Comparison of ENCODE assay signal across 10 cellular contexts in the genomic region with DNA sequence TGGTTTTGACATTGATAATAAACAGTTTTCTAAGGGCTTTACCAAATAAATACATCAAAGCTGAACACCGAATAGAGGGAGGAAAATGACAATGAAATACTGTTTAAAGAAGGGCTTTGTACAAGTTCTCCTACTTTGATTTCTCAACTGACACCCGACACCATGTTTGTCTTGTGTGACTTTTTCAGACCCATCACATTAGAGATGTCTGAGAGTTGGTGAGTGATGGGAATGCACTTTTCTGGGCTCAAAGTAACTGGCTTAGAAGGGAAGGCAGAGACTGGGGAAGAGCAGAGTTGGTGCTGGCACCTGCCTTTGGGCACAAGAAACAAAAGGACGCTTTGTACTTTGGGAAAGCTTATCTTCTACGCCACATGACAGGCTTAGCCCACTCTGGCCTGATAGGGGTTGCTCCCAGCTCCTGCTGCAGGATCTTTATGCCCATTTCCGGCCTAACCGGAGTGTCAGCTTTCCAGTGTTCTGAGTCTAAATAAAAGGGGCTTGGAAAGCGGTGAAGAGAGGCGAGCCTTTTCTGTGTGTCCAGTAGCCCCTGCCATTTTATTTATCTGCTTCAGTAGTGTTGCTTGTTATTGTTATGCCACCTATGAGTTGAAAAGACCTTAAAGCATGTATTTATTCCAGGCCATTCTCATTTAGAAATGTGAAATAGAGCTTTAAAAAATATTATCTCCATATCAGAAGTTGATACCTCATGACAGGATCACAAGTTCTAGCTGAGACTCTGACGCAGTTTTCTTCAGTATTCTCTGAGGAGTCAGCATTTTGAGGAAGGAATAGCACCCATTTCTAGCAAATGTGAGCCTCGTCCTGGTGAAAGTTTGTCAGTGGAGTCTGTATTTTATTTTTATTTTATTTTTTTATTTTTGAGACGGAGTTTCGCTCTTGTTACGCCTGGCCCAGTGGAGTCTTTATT. TPM values are rescaled to one million over a fixed set of nuclear protein-coding genes. Genes with fewer than 3 reads are reported as not detected.
DNase-seq lines count a peak whose midpoint lies in the region; ATAC-seq and TF ChIP-seq lines count a peak whose summit lies in the region.
"Had no signal": no experiment of that assay in that cellular context is flagged by ENCODE, and none has a peak within 500 bp of the region (broad histone marks: within the 10 kb centered on the region; RNA-seq: fewer than 3 reads in every experiment).

No MANE protein-coding gene starts in this region.

- H3K4me3 Mint-ChIP-seq in neural progenitor cell = no peak overlapping the region

- H3K9me3 ChIP-seq in neural progenitor cell (ENCODE audit: low read depth) = no peaks in the 10 kb centered on the region

- peak overlapping the region; percentile 12 for H3K27ac Mint-ChIP-seq in neural progenitor cell

- no peak overlapping the region for H3K4me3 ChIP-seq in neural progenitor cell

- H3K9ac ChIP-seq in neural progenitor cell = no peak overlapping the region

- DNase-seq in COLO829 (ENCODE audit: low spot score) (peak; percentile 96), OCI-M2 (lab: John Stamatoyannopoulos, UW; ENCODE audit: unreplicated experiment) (peak; percentile 75), globus pallidus (ENCODE audit: low spot score) (peak; percentile 63), neural progenitor cell (ENCODE audit: low spot score) (peak; percentile 67), NCI-H146 (lab: John Stamatoyannopoulos, UW) (no peak), SKM-1 treated with dmso at 0.1 percent for 144 hours (lab: John Stamatoyannopoulos, UW; ENCODE audit: unreplicated experiment) (no peak)
- DNase-seq in activated naive CD4-positive, alpha-beta T cell treated with Interleukin-2 at 50 U/mL for 16 hours = no peak
- DNase-seq: NCI-H1694 had no signal

- no peaks in the 10 kb centered on the region for H3K36me3 ChIP-seq in neural progenitor cell

- no peak for TF ChIP-seq CTCF in neural progenitor cell (IDR thresholded peaks at IDR 0.05)

- H4K20me1 ChIP-seq in neural progenitor cell (ENCODE audit: low read depth) = no peaks in the 10 kb centered on the region

- ATAC-seq in GM21528 (IDR thresholded peaks at IDR 0.05; ENCODE audit: low FRiP score, unreplicated experiment) = no peak

- peak overlapping the region; percentile 18 for H3K27ac ChIP-seq in neural progenitor cell

- H3K4me2 ChIP-seq in neural progenitor cell = peak overlapping the region; percentile 7

- H3K36me3 Mint-ChIP-seq in neural progenitor cell = peaks cover 10% of the 10 kb centered on the region

- H3K27me3 ChIP-seq in neural progenitor cell = no peaks in the 10 kb centered on the region

- peaks cover 19% of the 10 kb centered on the region for H3K4me1 ChIP-seq in neural progenitor cell

- H2AFZ ChIP-seq in neural progenitor cell (replicated peaks) = peak overlapping the region; percentile 1

- peaks cover 13% of the 10 kb centered on the region for H3F3A ChIP-seq in neural progenitor cell (ENCODE audit: low read depth)

- no peaks in the 10 kb centered on the region for H3K9me3 Mint-ChIP-seq in neural progenitor cell

- H3K4me1 Mint-ChIP-seq in neural progenitor cell = peaks cover 33% of the 10 kb centered on the region

- no peaks in the 10 kb centered on the region for H3K79me2 ChIP-seq in neural progenitor cell (ENCODE audit: low read depth)

- peaks cover 2% of the 10 kb centered on the region for H3K27me3 Mint-ChIP-seq in neural progenitor cell (ENCODE audit: insufficient read depth, low read depth)

RNA-seq across cellular contexts. Expression of gene KREMEN1, which starts 24.2 kb away (rescaled TPM):
- total RNA-seq in neural progenitor cell (ENCODE audit: low replicate concordance) = 1.4 and 1.9 TPM in 2 replicates

RNA-seq across cellular contexts. Expression of gene C22orf31, which starts 35.4 kb away (rescaled TPM):
- not detected in 2 replicates for total RNA-seq in neural progenitor cell (ENCODE audit: low replicate concordance)
- total RNA-seq: omental fat pad had no signal

Comparison
In these comparisons a context has a peak if more than half of its experiments do, and no peak if none do; other contexts are left out.
1. DNase-seq: peak in COLO829 (single experiment), OCI-M2 (single experiment), globus pallidus (single experiment) and neural progenitor cell (single experiment); none in activated naive CD4-positive, alpha-beta T cell treated with Interleukin-2 at 50 U/mL for 16 hours (single experiment), NCI-H146 (single experiment) and SKM-1 treated with dmso at 0.1 percent for 144 hours (single experiment).